ENCODE assay signal across 8 cellular contexts in the genomic region with DNA sequence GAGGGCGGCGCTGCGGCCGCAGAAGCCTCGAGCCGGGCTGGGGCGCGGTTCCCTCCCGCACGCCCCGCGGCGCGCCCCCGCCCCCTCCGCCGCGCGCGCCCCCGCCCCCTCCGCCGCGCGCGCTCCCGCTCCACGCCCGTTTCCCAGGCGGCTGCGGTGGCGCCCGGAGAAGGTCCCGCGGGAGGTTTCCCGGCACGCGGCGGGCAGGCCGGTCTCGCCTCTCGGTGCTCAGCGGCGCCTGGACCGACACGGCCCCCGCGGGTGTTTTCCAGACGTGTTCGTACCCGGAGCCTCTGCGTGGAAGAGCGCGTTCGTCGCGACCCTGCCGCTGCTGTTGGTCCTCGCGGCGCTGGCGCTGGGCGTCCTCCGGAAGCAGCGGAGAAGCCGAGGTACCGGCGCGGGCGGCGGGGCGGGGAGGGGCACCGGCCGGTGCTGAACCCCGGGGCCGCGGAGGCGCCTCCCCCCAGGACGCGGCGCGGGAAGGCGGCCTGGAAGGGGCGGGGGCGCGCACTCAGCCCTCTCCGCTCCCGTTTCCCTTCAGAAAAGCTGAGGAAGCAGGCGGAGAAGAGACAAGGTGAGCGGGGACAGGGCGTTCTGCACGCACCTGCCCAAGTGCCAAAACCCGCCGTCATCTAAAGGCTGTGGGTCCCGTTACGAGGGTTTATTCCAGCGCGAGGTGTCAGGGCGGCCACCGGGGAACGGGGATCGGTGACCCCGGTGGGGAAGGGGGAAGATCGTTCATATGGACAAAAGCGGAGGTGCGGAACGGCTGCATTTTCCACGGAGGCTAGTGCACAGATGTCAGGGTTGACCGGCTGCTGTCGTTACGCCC. TPM values are rescaled to one million over a fixed set of nuclear protein-coding genes. Genes with fewer than 3 reads are reported as not detected.
DNase-seq lines count a peak whose midpoint lies in the region; ATAC-seq and TF ChIP-seq lines count a peak whose summit lies in the region.

No MANE protein-coding gene starts in this region.

- H3K4me1 ChIP-seq in esophagus squamous epithelium, result peaks cover 11 to 41% (median 18%) of the 10 kb centered on the region in 3 donors
- peaks cover 10% of the 10 kb centered on the region for H3K4me1 ChIP-seq in neural progenitor cell

- CTCF ChIA-PET in T-cell (lab: Charles Lee), result no interaction called here

- TF ChIP-seq CTCF in GM20000 (IDR thresholded peaks at IDR 0.05; ENCODE audit: extremely low read depth, missing control alignments), result no peak
- TF ChIP-seq CTCF in esophagus squamous epithelium (IDR thresholded peaks at IDR 0.05), result no peak
- no peak for TF ChIP-seq CTCF in neural progenitor cell (IDR thresholded peaks at IDR 0.05)

- peak overlapping the region; percentile 97 for H3K4me2 ChIP-seq in neural progenitor cell

- H3K27me3 Mint-ChIP-seq in T-cell, result peaks cover 75 to 80% of the 10 kb centered on the region in 2 donors
- H3K27me3 Mint-ChIP-seq in neural progenitor cell (ENCODE audit: insufficient read depth, low read depth), result peaks cover 79% of the 10 kb centered on the region

- H3K27me3 ChIP-seq in esophagus squamous epithelium (peaks cover 0 to 97% (median 11%) of the 10 kb centered on the region in 4 donors), neural progenitor cell (peaks cover 99% of the 10 kb centered on the region)

- no peaks in the 10 kb centered on the region for H3K36me3 Mint-ChIP-seq in T-cell
- no peaks in the 10 kb centered on the region for H3K36me3 Mint-ChIP-seq in neural progenitor cell

- peak overlapping the region in 1 of 4 donors; percentile 42 for H3K27ac ChIP-seq in esophagus squamous epithelium
- no peak overlapping the region for H3K27ac ChIP-seq in neural progenitor cell

- peaks cover 37% of the 10 kb centered on the region for H4K20me1 ChIP-seq in neural progenitor cell (ENCODE audit: low read depth)

- 0 to 1% methylated on average over 4 to 19 of the region's 111 CpGs for WGBS in esophagus squamous epithelium, 2 donors

- DNase-seq in GM20000 (ENCODE audit: low spot score), result peak; percentile 56
- DNase-seq in T-cell, result peak in 5 of 34 experiments; percentile 5 to 14 (median 6)
- no peak for DNase-seq in esophagus squamous epithelium (lab: John Stamatoyannopoulos, UW)
- DNase-seq in neural progenitor cell (ENCODE audit: low spot score), result peak; percentile 62
- DNase-seq in medulla oblongata (ENCODE audit: extremely low spot score), result no peak
- no peak for DNase-seq in KG1 (lab: John Stamatoyannopoulos, UW)
- no peak for DNase-seq in NCI-H524 (lab: John Stamatoyannopoulos, UW)

- H3K36me3 ChIP-seq in esophagus squamous epithelium (no peaks in the 10 kb centered on the region), neural progenitor cell (no peaks in the 10 kb centered on the region)

- H3K27ac Mint-ChIP-seq in T-cell (no peak overlapping the region), neural progenitor cell (no peak overlapping the region)

- H3K9me3 ChIP-seq in esophagus squamous epithelium (no peaks in the 10 kb centered on the region), neural progenitor cell (ENCODE audit: low read depth) (no peaks in the 10 kb centered on the region)

- peaks cover 10% of the 10 kb centered on the region for H3F3A ChIP-seq in neural progenitor cell (ENCODE audit: low read depth)

- POLR2A ChIA-PET in T-cell (lab: Charles Lee), result no interaction called here

- no peaks in the 10 kb centered on the region for H3K79me2 ChIP-seq in neural progenitor cell (ENCODE audit: low read depth)

- intact Hi-C loops in esophagus squamous epithelium (cut with DNase I), result no loop called here

- H3K4me3 Mint-ChIP-seq in T-cell (peak overlapping the region; percentile 59 to 81 (median 65)), neural progenitor cell (peak overlapping the region; percentile 82)

- TF ChIP-seq POLR2A in esophagus squamous epithelium (IDR thresholded peaks at IDR 0.05), result no peak

- H3K9me3 Mint-ChIP-seq in T-cell (no peaks in the 10 kb centered on the region), neural progenitor cell (no peaks in the 10 kb centered on the region)

- H3K4me3 ChIP-seq in esophagus squamous epithelium (peak overlapping the region; percentile 46 to 71 (median 58)), neural progenitor cell (peak overlapping the region; percentile 69)

- H2AFZ ChIP-seq in neural progenitor cell (replicated peaks), result peak overlapping the region; percentile 51

- H3K4me1 Mint-ChIP-seq in T-cell (peaks cover 17 to 21% (median 20%) of the 10 kb centered on the region in 3 donors), neural progenitor cell (peaks cover 23% of the 10 kb centered on the region)

- ATAC-seq in T-cell (replicated peaks in 1 of 4), result peak in 3 of 4 experiments; percentile 46 to 59 (median 55)
- no peak for ATAC-seq in GM21786 (IDR thresholded peaks at IDR 0.05; ENCODE audit: unreplicated experiment)

- H3K9ac ChIP-seq in neural progenitor cell, result no peak overlapping the region

RNA-seq across cellular contexts. Expression of gene BTNL9, which starts 13.1 kb away (rescaled TPM):
- total RNA-seq in T-cell (under 1 TPM in 3 of 5 donors, not detected in 2; 0.41 to 0.95 (median 0.66) TPM), esophagus squamous epithelium (10 to 100 TPM in 1 of 4 donors, 1 to 10 TPM in 2, under 1 TPM in 1; 0.75 to 27.7 (median 4.1) TPM), neural progenitor cell (ENCODE audit: low replicate concordance) (0.24 and 0.56 TPM in 2 replicates)

Comparison
In these comparisons a context has a peak if more than half of its experiments do, and no peak if none do; other contexts are left out.
1. DNase-seq: peak in GM20000 (single experiment) and neural progenitor cell (single experiment); none in esophagus squamous epithelium (single experiment), medulla oblongata (single experiment), KG1 (single experiment) and NCI-H524 (0 of 2).